Comparison of ENCODE assay signal across 19 cellular contexts in genomic region chr7:7808626-7809025, GRCh38.
A peak's percentile ranks its signal among the peaks of the same experiment; 100 is the strongest.
DNase-seq lines count a peak whose midpoint lies in the region; ATAC-seq, FAIRE-seq and TF ChIP-seq lines count a peak whose summit lies in the region.
"Had no signal": no experiment of that assay in that cellular context is flagged by ENCODE, and none has a peak within 500 bp of the region (broad histone marks: within the 10 kb centered on the region; RNA-seq: fewer than 3 reads in every experiment).

No MANE protein-coding gene starts in this region.

- no peak for TF ChIP-seq POLR2A in A549 (IDR thresholded peaks at IDR 0.05; ENCODE audit: low read length)
- no peak for TF ChIP-seq POLR2A in right lobe of liver (IDR thresholded peaks at IDR 0.05)

- H3K36me3 ChIP-seq in right lobe of liver = no peaks in the 10 kb centered on the region

- 88% methylated on average over 1 of the region's 1 CpG for WGBS in A549 (ENCODE audit: missing lambda C conversion rate)
- WGBS in right lobe of liver (ENCODE audit: insufficient coverage, low coverage, low lambda C conversion rate, missing lambda C conversion rate) = 100% methylated on average over 1 of the region's 1 CpG

- H3K4me3 Mint-ChIP-seq in CD14-positive monocyte = no peak overlapping the region
- H3K4me3 Mint-ChIP-seq: H9, HFFc6 had no signal

- CTCF ChIA-PET in A549 (lab: Yijun Ruan, JAX) = no interaction called here

- intact Hi-C loops in right lobe of liver (cut with DNase I) = no loop called here
- intact Hi-C loops in CD14-positive monocyte (cut with micrococcal nuclease) = no loop called here

- TF ChIP-seq RAD21 in A549 (conservative IDR thresholded peaks at IDR 0.05 in 1 of 2, IDR thresholded peaks at IDR 0.05 in 1 of 2) = no peak

- TF ChIP-seq CTCF in A549 (IDR thresholded peaks at IDR 0.05) (no peak), right lobe of liver (IDR thresholded peaks at IDR 0.05) (no peak), CD14-positive monocyte (IDR thresholded peaks at IDR 0.05) (no peak)

- H3K27ac ChIP-seq in A549 = no peak overlapping the region
- H3K27ac ChIP-seq in right lobe of liver = peak overlapping the region in 2 of 3 donors; percentile 47 to 58
- H3K27ac ChIP-seq: C4-2B had no signal

- H3K4me3 ChIP-seq in A549 = no peak overlapping the region
- H3K4me3 ChIP-seq in right lobe of liver = peak overlapping the region in 1 of 3 donors; percentile 2
- H3K4me3 ChIP-seq: K562 had no signal

- H3K4me1 Mint-ChIP-seq in CD14-positive monocyte = no peaks in the 10 kb centered on the region

- H3K9me3 ChIP-seq in A549 (no peaks in the 10 kb centered on the region), right lobe of liver (no peaks in the 10 kb centered on the region)

- H3K36me3 Mint-ChIP-seq in CD14-positive monocyte = peaks cover 0 to 4% of the 10 kb centered on the region in 2 donors

- ATAC-seq in A549 (no peak), right lobe of liver (no peak)
- ATAC-seq: K562 had no signal

- no peak overlapping the region for H3K27ac Mint-ChIP-seq in CD14-positive monocyte
- H3K27ac Mint-ChIP-seq: H9, HFFc6 had no signal

- DNase-seq in DMS53 (lab: John Stamatoyannopoulos, UW) (peak; percentile 38), DMS53 treated with DMSO at 0.1 percent for 48 hours (lab: John Stamatoyannopoulos, UW; ENCODE audit: unreplicated experiment) (no peak), A549 (ENCODE audit: low read depth in 1 of 2, low spot score in 1 of 2) (no peak), NCI-H524 treated with DMSO at 0.1 percent for 48 hours (lab: John Stamatoyannopoulos, UW) (peak; percentile 58), right lobe of liver (no peak), CD14-positive monocyte (ENCODE audit: low spot score) (no peak), hippocampal formation (lab: John Stamatoyannopoulos, UW) (no peak), NCI-H2227 treated with DMSO at 0.1 percent for 48 hours (lab: John Stamatoyannopoulos, UW) (no peak)
- DNase-seq: 8988T, H9, NCI-H1092 treated with DMSO at 0.1 percent for 48 hours, NCI-H1436 treated with DMSO at 0.1 percent for 48 hours, NCI-H2029 treated with DMSO at 0.1 percent for 48 hours, NCI-H526 treated with DMSO at 0.1 percent for 48 hours, SIG-M5 had no signal

- POLR2A ChIA-PET in A549 (lab: Yijun Ruan, JAX) = no interaction called here

- TF ChIP-seq EP300 in A549 (IDR thresholded peaks at IDR 0.05) = no peak

- no peaks in the 10 kb centered on the region for H3K9me3 Mint-ChIP-seq in CD14-positive monocyte
- H3K9me3 Mint-ChIP-seq: H9, HFFc6 had no signal

- H3K4me1 ChIP-seq in A549 = peaks cover 22% of the 10 kb centered on the region
- H3K4me1 ChIP-seq in right lobe of liver = peaks cover 0 to 24% (median 3%) of the 10 kb centered on the region in 4 donors

- FAIRE-seq in A549 (lab: Jason Lieb, UNC) = no peak
- FAIRE-seq: GM12891 had no signal

- peak overlapping the region; percentile 59 for H3K4me2 ChIP-seq in A549

- H3K27me3 ChIP-seq in right lobe of liver = no peaks in the 10 kb centered on the region

- H3K27me3 Mint-ChIP-seq in CD14-positive monocyte (ENCODE audit: low read depth in 3 of 3) = no peaks in the 10 kb centered on the region

TF ChIP-seq in A549, 52 proteins besides CTCF, POLR2A, EP300 and RAD21:
- no peak for TF ChIP-seq MAZ (IDR thresholded peaks at IDR 0.05; ENCODE audit: borderline replicate concordance, low read depth, low read length)
- TF ChIP-seq CHD2 (IDR thresholded peaks at IDR 0.05; ENCODE audit: low read length, partially characterized antibody) = no peak
- no peak for TF ChIP-seq EHMT2 (IDR thresholded peaks at IDR 0.05; ENCODE audit: low read depth)
- no peak for TF ChIP-seq REST (IDR thresholded peaks at IDR 0.05)
- TF ChIP-seq SREBF2 (IDR thresholded peaks at IDR 0.05) = no peak
- TF ChIP-seq, protein P1, sequence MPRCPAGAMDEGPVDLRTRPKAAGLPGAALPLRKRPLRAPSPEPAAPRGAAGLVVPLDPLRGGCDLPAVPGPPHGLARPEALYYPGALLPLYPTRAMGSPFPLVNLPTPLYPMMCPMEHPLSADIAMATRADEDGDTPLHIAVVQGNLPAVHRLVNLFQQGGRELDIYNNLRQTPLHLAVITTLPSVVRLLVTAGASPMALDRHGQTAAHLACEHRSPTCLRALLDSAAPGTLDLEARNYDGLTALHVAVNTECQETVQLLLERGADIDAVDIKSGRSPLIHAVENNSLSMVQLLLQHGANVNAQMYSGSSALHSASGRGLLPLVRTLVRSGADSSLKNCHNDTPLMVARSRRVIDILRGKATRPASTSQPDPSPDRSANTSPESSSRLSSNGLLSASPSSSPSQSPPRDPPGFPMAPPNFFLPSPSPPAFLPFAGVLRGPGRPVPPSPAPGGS (IDR thresholded peaks at IDR 0.05) = no peak
- TF ChIP-seq BHLHE40 (IDR thresholded peaks at IDR 0.05; ENCODE audit: low read depth, low read length) = no peak
- TF ChIP-seq HOXB13 (CRISPR knock-in tag; IDR thresholded peaks at IDR 0.05; ENCODE audit: low read depth) = no peak
- no peak for TF ChIP-seq MAFK (IDR thresholded peaks at IDR 0.05; ENCODE audit: partially characterized antibody)
- no peak for TF ChIP-seq RCOR1 (IDR thresholded peaks at IDR 0.05; ENCODE audit: low read depth, low read length)

Comparison
In these comparisons a context has a peak if more than half of its experiments do, and no peak if none do; other contexts are left out.
1. DNase-seq: peak in DMS53 (single experiment) and NCI-H524 treated with DMSO at 0.1 percent for 48 hours (single experiment); none in DMS53 treated with DMSO at 0.1 percent for 48 hours (single experiment), A549 (0 of 2), right lobe of liver (0 of 3), CD14-positive monocyte (single experiment), hippocampal formation (0 of 2) and NCI-H2227 treated with DMSO at 0.1 percent for 48 hours (single experiment).
2. H3K27ac ChIP-seq: peak in right lobe of liver (2 of 3); none in A549 (0 of 2).